Comparison of ENCODE assay signal across 11 cellular contexts in the genomic region with DNA sequence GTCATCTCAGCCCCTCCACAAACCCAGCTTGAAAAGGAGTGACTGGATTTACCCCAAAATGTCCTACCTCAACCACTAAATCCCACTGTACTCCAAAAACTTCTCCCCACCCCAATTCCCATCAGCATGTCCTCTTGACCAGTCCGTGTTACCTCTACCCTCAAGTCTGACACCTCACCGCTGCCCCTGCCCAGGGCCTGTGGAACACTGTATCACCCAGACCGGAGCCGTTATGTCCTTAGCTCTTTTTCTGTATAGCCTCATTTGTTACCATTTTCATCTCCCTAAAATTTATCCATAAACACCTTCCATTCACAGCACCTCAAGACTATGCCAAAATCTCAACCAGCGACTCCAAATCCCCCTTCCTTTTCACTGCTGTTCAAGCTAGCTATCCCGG. TPM values are rescaled to one million over a fixed set of nuclear protein-coding genes. Genes with fewer than 3 reads are reported as not detected.
DNase-seq lines count a peak whose midpoint lies in the region; ATAC-seq and TF ChIP-seq lines count a peak whose summit lies in the region.
"Had no signal": no experiment of that assay in that cellular context is flagged by ENCODE, and none has a peak within 500 bp of the region (broad histone marks: within the 10 kb centered on the region; RNA-seq: fewer than 3 reads in every experiment).

No MANE protein-coding gene starts in this region.

- peak overlapping the region; percentile 81 for H3K9ac ChIP-seq in skeletal muscle satellite cell (ENCODE audit: low read depth, low read length)

- H3K4me3 ChIP-seq in HEK293 (ENCODE audit: low read depth, low read length): no peak overlapping the region; the same call in 1 of the 2 replicates
- H3K4me3 ChIP-seq in foreskin fibroblast (ENCODE audit: low read depth in 1 of 2, low read length in 2 of 2): peak overlapping the region; percentile 89 to 98
- H3K4me3 ChIP-seq in skeletal muscle satellite cell (ENCODE audit: low read length): peak overlapping the region; percentile 94

- H3K27me3 Mint-ChIP-seq in activated B cell treated with CpG ODN at 0.5 μM for 24 hours: no peaks in the 10 kb centered on the region

- ATAC-seq in activated B cell treated with CpG ODN at 0.5 μM for 24 hours (ENCODE audit: low read depth) (no peak), GM18519 (IDR thresholded peaks at IDR 0.05; ENCODE audit: low FRiP score, unreplicated experiment) (no peak)
- ATAC-seq: foreskin keratinocyte had no signal

- H3K27me3 ChIP-seq in skeletal muscle satellite cell (ENCODE audit: control insufficient read depth, insufficient read depth, low read length): no peaks in the 10 kb centered on the region
- H3K27me3 ChIP-seq: foreskin keratinocyte had no signal

- peaks cover 60% of the 10 kb centered on the region for H3K36me3 Mint-ChIP-seq in activated B cell treated with CpG ODN at 0.5 μM for 24 hours (ENCODE audit: low read depth)

- peak overlapping the region; percentile 91 for H3K4me2 ChIP-seq in skeletal muscle satellite cell (ENCODE audit: low read length)

- no peaks in the 10 kb centered on the region for H3K9me3 ChIP-seq in HEK293 (ENCODE audit: control insufficient read depth, insufficient read depth, low read depth, low read length)
- no peaks in the 10 kb centered on the region for H3K9me3 ChIP-seq in skeletal muscle satellite cell (replicated peaks; ENCODE audit: low read length)

- no peak for DNase-seq in activated B cell treated with CpG ODN at 0.5 μM for 24 hours
- no peak for DNase-seq in foreskin fibroblast
- DNase-seq in HT-29 (ENCODE audit: low spot score): no peak
- DNase-seq in NCI-H82 (lab: John Stamatoyannopoulos, UW): no peak
- DNase-seq: activated CD4-positive, alpha-beta T cell treated with anti-CD3 and anti-CD28 coated beads, Interleukin-2, amount 50 U/mL, for 1 hour; foreskin keratinocyte; NCI-H2081 treated with DMSO at 0.1 percent for 48 hours; small intestine had no signal

- intact Hi-C loops in activated B cell treated with CpG ODN at 0.5 μM for 24 hours (cut with micrococcal nuclease): loop anchor here (5.0 kb wide), 1 partner anchor 450 kb away; the partner anchor contains the start of genes TP53 and WRAP53

- CTCF ChIA-PET in HEK293 (lab: Yijun Ruan, JAX) (interaction anchor here (0.7 to 1.3 kb wide), 3 partner anchors 16 to 1098 kb away, joined by 3 to 6 read pairs (median 4); partner anchors contain the start of genes ACADVL and DLG4), activated B cell treated with CpG ODN at 0.5 μM for 24 hours (lab: Charles Lee) (no interaction called here)

- H3K4me1 ChIP-seq in HEK293 (ENCODE audit: control insufficient read depth, insufficient read depth, low read length): peaks cover 10% of the 10 kb centered on the region; the same call in 1 of the 2 replicates
- peaks cover 57% of the 10 kb centered on the region for H3K4me1 ChIP-seq in skeletal muscle satellite cell (ENCODE audit: control insufficient read depth, insufficient read depth, low read length)
- H3K4me1 ChIP-seq: foreskin keratinocyte had no signal

- H3K4me3 Mint-ChIP-seq in activated B cell treated with CpG ODN at 0.5 μM for 24 hours: peak overlapping the region; percentile 99

- peaks cover 71% of the 10 kb centered on the region for H3K4me1 Mint-ChIP-seq in activated B cell treated with CpG ODN at 0.5 μM for 24 hours

- H3K36me3 ChIP-seq in HEK293 (ENCODE audit: control insufficient read depth in 2 of 2, insufficient read depth in 1 of 2, low read length in 2 of 2) (peaks cover 18 to 50% of the 10 kb centered on the region in 2 experiments), skeletal muscle satellite cell (ENCODE audit: insufficient read depth, low read length) (peaks cover 43% of the 10 kb centered on the region)

- H3K9me3 Mint-ChIP-seq in activated B cell treated with CpG ODN at 0.5 μM for 24 hours: no peaks in the 10 kb centered on the region

- peak overlapping the region; percentile 90 for H3K27ac Mint-ChIP-seq in activated B cell treated with CpG ODN at 0.5 μM for 24 hours

- TF ChIP-seq CTCF in HEK293 (tag by site-specific recombination; IDR thresholded peaks at IDR 0.05) (no peak), activated B cell treated with CpG ODN at 0.5 μM for 24 hours (IDR thresholded peaks at IDR 0.05) (no peak), foreskin fibroblast (IDR thresholded peaks at IDR 0.05; ENCODE audit: low read depth, low read length) (no peak)

- POLR2A ChIA-PET in HEK293 (lab: Yijun Ruan, JAX) (interaction anchor here (0.6 to 14.2 kb wide), 3 partner anchors 15 to 77 kb away, joined by 4 to 284 read pairs (median 4); partner anchors contain the start of genes ACADVL and DLG4), activated B cell treated with CpG ODN at 0.5 μM for 24 hours (lab: Charles Lee) (interaction anchor here (0.8 to 15.0 kb wide), 5 partner anchors 13 to 936 kb away, joined by 3 to 245 read pairs (median 4); partner anchors contain the start of genes ACADVL, CTDNEP1, DLG4 and ELP5)

- H3K27ac ChIP-seq in HEK293 (ENCODE audit: extremely low read depth, low read depth, low read length): peak overlapping the region; percentile 90

TF ChIP-seq in HEK293, 187 proteins besides CTCF, POLR2A, EP300 and RAD21 (continues in another document):
- TF ChIP-seq, protein P1, sequence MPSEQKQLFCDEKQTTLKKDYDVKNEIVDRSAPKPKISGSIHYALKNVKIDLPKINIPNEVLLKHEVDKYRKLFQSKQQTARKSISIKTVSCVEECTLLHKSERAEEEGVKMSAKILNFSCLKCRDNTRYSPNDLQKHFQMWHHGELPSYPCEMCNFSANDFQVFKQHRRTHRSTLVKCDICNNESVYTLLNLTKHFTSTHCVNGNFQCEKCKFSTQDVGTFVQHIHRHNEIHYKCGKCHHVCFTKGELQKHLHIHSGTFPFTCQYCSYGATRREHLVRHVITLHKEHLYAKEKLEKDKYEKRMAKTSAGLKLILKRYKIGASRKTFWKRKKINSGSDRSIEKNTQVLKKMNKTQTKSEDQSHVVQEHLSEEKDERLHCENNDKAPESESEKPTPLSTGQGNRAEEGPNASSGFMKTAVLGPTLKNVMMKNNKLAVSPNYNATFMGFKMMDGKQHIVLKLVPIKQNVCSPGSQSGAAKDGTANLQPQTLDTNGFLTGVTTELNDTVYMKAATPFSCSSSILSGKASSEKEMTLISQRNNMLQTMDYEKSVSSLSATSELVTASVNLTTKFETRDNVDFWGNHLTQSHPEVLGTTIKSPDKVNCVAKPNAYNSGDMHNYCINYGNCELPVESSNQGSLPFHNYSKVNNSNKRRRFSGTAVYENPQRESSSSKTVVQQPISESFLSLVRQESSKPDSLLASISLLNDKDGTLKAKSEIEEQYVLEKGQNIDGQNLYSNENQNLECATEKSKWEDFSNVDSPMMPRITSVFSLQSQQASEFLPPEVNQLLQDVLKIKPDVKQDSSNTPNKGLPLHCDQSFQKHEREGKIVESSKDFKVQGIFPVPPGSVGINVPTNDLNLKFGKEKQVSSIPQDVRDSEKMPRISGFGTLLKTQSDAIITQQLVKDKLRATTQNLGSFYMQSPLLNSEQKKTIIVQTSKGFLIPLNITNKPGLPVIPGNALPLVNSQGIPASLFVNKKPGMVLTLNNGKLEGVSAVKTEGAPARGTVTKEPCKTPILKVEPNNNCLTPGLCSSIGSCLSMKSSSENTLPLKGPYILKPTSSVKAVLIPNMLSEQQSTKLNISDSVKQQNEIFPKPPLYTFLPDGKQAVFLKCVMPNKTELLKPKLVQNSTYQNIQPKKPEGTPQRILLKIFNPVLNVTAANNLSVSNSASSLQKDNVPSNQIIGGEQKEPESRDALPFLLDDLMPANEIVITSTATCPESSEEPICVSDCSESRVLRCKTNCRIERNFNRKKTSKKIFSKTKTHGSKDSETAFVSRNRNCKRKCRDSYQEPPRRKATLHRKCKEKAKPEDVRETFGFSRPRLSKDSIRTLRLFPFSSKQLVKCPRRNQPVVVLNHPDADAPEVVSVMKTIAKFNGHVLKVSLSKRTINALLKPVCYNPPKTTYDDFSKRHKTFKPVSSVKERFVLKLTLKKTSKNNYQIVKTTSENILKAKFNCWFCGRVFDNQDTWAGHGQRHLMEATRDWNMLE (tag by site-specific recombination; conservative IDR thresholded peaks at IDR 0.05; ENCODE audit: low read depth): no peak
- TF ChIP-seq ZNF626 (tag by site-specific recombination; IDR thresholded peaks at IDR 0.05) (no peak), ZNF621 (tag by site-specific recombination; IDR thresholded peaks at IDR 0.05) (no peak), AEBP2 (tag by site-specific recombination; IDR thresholded peaks at IDR 0.05; ENCODE audit: borderline replicate concordance) (no peak), ZNF335 (tag by site-specific recombination; conservative IDR thresholded peaks at IDR 0.05) (no peak), ZNF16 (tag by site-specific recombination; IDR thresholded peaks at IDR 0.05; ENCODE audit: low read depth) (no peak), ZNF510 (tag by site-specific recombination; IDR thresholded peaks at IDR 0.05; ENCODE audit: insufficient replicate concordance) (no peak)

RNA-seq across cellular contexts. Expression of gene PHF23, which starts 2.4 kb away (rescaled TPM):
- total RNA-seq in activated B cell treated with CpG ODN at 0.5 μM for 24 hours: 45.5 and 46.6 TPM in 2 replicates
- total RNA-seq in skeletal muscle satellite cell (2012; rRNA removed): 37.0 and 46.1 TPM in 2 replicates
- total RNA-seq in HT-29 (2014; rRNA removed; shearing (Covaris generic)): 29.3 and 31.7 TPM in 2 replicates

RNA-seq across cellular contexts. Expression of gene DVL2, which starts 2.5 kb away (rescaled TPM):
- total RNA-seq in activated B cell treated with CpG ODN at 0.5 μM for 24 hours: 56.1 and 64.6 TPM in 2 replicates
- 34.5 and 67.7 TPM in 2 replicates for total RNA-seq in skeletal muscle satellite cell (2012; rRNA removed)
- total RNA-seq in HT-29 (2014; rRNA removed; shearing (Covaris generic)): 42.6 and 48.6 TPM in 2 replicates

RNA-seq across cellular contexts. Expression of gene GABARAP, which starts 5.4 kb away (rescaled TPM):
- 291 and 325 TPM in 2 replicates for total RNA-seq in activated B cell treated with CpG ODN at 0.5 μM for 24 hours
- 146 and 224 TPM in 2 replicates for total RNA-seq in skeletal muscle satellite cell (2012; rRNA removed)
- 72.3 and 84.0 TPM in 2 replicates for total RNA-seq in HT-29 (2014; rRNA removed; shearing (Covaris generic))

RNA-seq across cellular contexts. Expression of gene CTDNEP1, which starts 14.7 kb away (rescaled TPM):
- 165 and 168 TPM in 2 replicates for total RNA-seq in activated B cell treated with CpG ODN at 0.5 μM for 24 hours
- total RNA-seq in skeletal muscle satellite cell (2012; rRNA removed): 23.3 and 36.3 TPM in 2 replicates
- total RNA-seq in HT-29 (2014; rRNA removed; shearing (Covaris generic)): 32.8 and 51.4 TPM in 2 replicates

RNA-seq across cellular contexts. Expression of gene ELP5, which starts 15.2 kb away (rescaled TPM):
- 49.2 and 53.6 TPM in 2 replicates for total RNA-seq in activated B cell treated with CpG ODN at 0.5 μM for 24 hours
- total RNA-seq in skeletal muscle satellite cell (2012; rRNA removed): 32.7 and 45.0 TPM in 2 replicates
- total RNA-seq in HT-29 (2014; rRNA removed; shearing (Covaris generic)): 46.5 and 46.7 TPM in 2 replicates
